Comparison of ENCODE assay signal across 9 cellular contexts in the genomic region with DNA sequence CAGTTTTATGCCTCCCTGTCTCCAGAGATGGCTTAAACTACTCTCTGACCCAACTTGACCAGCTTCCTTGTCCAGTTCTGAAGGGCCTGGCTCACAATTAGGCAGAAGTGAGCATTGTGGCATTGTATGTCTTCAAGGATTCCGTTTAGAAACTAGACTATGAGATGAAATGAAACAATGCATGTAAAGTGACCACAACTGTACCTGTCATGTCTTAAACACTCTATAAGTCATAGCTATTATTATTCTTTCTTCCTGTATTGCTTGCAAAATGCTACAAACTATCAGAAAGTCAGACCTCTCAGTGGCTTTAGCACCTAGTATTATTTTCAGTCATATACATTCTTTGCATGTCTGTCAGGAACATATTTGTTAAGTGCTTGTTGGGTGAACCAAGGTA.
DNase-seq lines count a peak whose midpoint lies in the region; ATAC-seq and TF ChIP-seq lines count a peak whose summit lies in the region.
"Had no signal": no experiment of that assay in that cellular context is flagged by ENCODE, and none has a peak within 500 bp of the region (broad histone marks: within the 10 kb centered on the region; RNA-seq: fewer than 3 reads in every experiment).

No MANE protein-coding gene starts in this region.

- H3K4me1 ChIP-seq in osteoblast (ENCODE audit: insufficient read depth, low read length), result peaks cover 65% of the 10 kb centered on the region

- peaks cover 46% of the 10 kb centered on the region for H3K79me2 ChIP-seq in osteoblast (ENCODE audit: insufficient read depth, low read length)

- H3K36me3 Mint-ChIP-seq in activated CD4-positive, alpha-beta memory T cell treated with anti-CD3 and anti-CD28 coated beads for 36 hours, result peaks cover 25% of the 10 kb centered on the region
- peaks cover 16% of the 10 kb centered on the region for H3K36me3 Mint-ChIP-seq in activated CD4-positive, alpha-beta memory T cell treated with anti-CD3 and anti-CD28 coated beads, Interleukin-2, amount 10 ng/mL, durations not matched to agents 7 days and 5 days (ENCODE audit: low read depth)

- no peaks in the 10 kb centered on the region for H3K9me3 Mint-ChIP-seq in activated CD4-positive, alpha-beta memory T cell treated with anti-CD3 and anti-CD28 coated beads for 36 hours
- no peaks in the 10 kb centered on the region for H3K9me3 Mint-ChIP-seq in activated CD4-positive, alpha-beta memory T cell treated with anti-CD3 and anti-CD28 coated beads, Interleukin-2, amount 10 ng/mL, durations not matched to agents 7 days and 5 days

- H3K27me3 Mint-ChIP-seq in activated CD4-positive, alpha-beta memory T cell treated with anti-CD3 and anti-CD28 coated beads for 36 hours, result no peaks in the 10 kb centered on the region
- H3K27me3 Mint-ChIP-seq in activated CD4-positive, alpha-beta memory T cell treated with anti-CD3 and anti-CD28 coated beads, Interleukin-2, amount 10 ng/mL, durations not matched to agents 7 days and 5 days, result no peaks in the 10 kb centered on the region

- H4K20me1 ChIP-seq in osteoblast (ENCODE audit: insufficient read depth, low read length), result no peaks in the 10 kb centered on the region

- no peak overlapping the region for H3K4me3 Mint-ChIP-seq in activated CD4-positive, alpha-beta memory T cell treated with anti-CD3 and anti-CD28 coated beads for 36 hours
- H3K4me3 Mint-ChIP-seq in activated CD4-positive, alpha-beta memory T cell treated with anti-CD3 and anti-CD28 coated beads, Interleukin-2, amount 10 ng/mL, durations not matched to agents 7 days and 5 days, result no peak overlapping the region

- no peak overlapping the region for H3K4me2 ChIP-seq in osteoblast (ENCODE audit: insufficient read depth, low read length)

- H3K27ac Mint-ChIP-seq in activated CD4-positive, alpha-beta memory T cell treated with anti-CD3 and anti-CD28 coated beads for 36 hours, result peak overlapping the region; percentile 13
- H3K27ac Mint-ChIP-seq in activated CD4-positive, alpha-beta memory T cell treated with anti-CD3 and anti-CD28 coated beads, Interleukin-2, amount 10 ng/mL, durations not matched to agents 7 days and 5 days, result no peak overlapping the region

- CTCF ChIA-PET in activated CD4-positive, alpha-beta memory T cell treated with anti-CD3 and anti-CD28 coated beads for 36 hours (lab: Charles Lee), result interaction anchor here (1.5 to 5.2 kb wide), 3 partner anchors 24 to 290 kb away, joined by 3 to 78 read pairs (median 9); a partner anchor contains a TSS
- CTCF ChIA-PET in activated CD4-positive, alpha-beta memory T cell treated with anti-CD3 and anti-CD28 coated beads, Interleukin-2, amount 10 ng/mL, durations not matched to agents 7 days and 5 days (lab: Charles Lee), result interaction anchor here (8.9 kb wide), 1 partner anchor 290 kb away, joined by 138 read pairs; a partner anchor contains a TSS

- H3K4me1 Mint-ChIP-seq in activated CD4-positive, alpha-beta memory T cell treated with anti-CD3 and anti-CD28 coated beads for 36 hours (ENCODE audit: low read depth), result peaks cover 71% of the 10 kb centered on the region
- H3K4me1 Mint-ChIP-seq in activated CD4-positive, alpha-beta memory T cell treated with anti-CD3 and anti-CD28 coated beads, Interleukin-2, amount 10 ng/mL, durations not matched to agents 7 days and 5 days, result peaks cover 34% of the 10 kb centered on the region

- no peak overlapping the region for H2AFZ ChIP-seq in osteoblast (ENCODE audit: low read length)

- no peaks in the 10 kb centered on the region for H3K36me3 ChIP-seq in osteoblast (ENCODE audit: insufficient read depth, low read length)

- TF ChIP-seq CTCF in osteoblast (IDR thresholded peaks at IDR 0.05; ENCODE audit: extremely low read depth, low read depth, low read length), result no peak
- no peak for TF ChIP-seq CTCF in omental fat pad (IDR thresholded peaks at IDR 0.05)

- no peaks in the 10 kb centered on the region for H3K9me3 ChIP-seq in osteoblast (ENCODE audit: low read depth, low read length)

- H3K4me3 ChIP-seq in osteoblast (ENCODE audit: insufficient read depth, low read length), result no peak overlapping the region

- POLR2A ChIA-PET in activated CD4-positive, alpha-beta memory T cell treated with anti-CD3 and anti-CD28 coated beads for 36 hours (lab: Charles Lee), result interaction anchor here (1.4 to 1.6 kb wide), 4 partner anchors 11 to 291 kb away, joined by 5 to 7 read pairs (median 5); a partner anchor contains a TSS
- POLR2A ChIA-PET in activated CD4-positive, alpha-beta memory T cell treated with anti-CD3 and anti-CD28 coated beads, Interleukin-2, amount 10 ng/mL, durations not matched to agents 7 days and 5 days (lab: Charles Lee), result interaction anchor here (1.3 kb wide), 1 partner anchor 11 kb away, joined by 3 read pairs; no protein-coding TSS in a partner anchor

- ATAC-seq in GM21528 (IDR thresholded peaks at IDR 0.05; ENCODE audit: low FRiP score, unreplicated experiment), result peak; percentile 95
- ATAC-seq in HG03135 (IDR thresholded peaks at IDR 0.05; ENCODE audit: unreplicated experiment), result peak; percentile 93
- ATAC-seq in omental fat pad (ENCODE audit: low FRiP score), result no peak

- H3K27ac ChIP-seq in osteoblast (ENCODE audit: low read depth, low read length), result peak overlapping the region; percentile 18
- H3K27ac ChIP-seq: VCaP had no signal

- DNase-seq in activated CD4-positive, alpha-beta memory T cell treated with anti-CD3 and anti-CD28 coated beads for 36 hours, result no peak
- DNase-seq in activated CD4-positive, alpha-beta memory T cell treated with anti-CD3 and anti-CD28 coated beads, Interleukin-2, amount 10 ng/mL, durations not matched to agents 7 days and 5 days, result no peak
- DNase-seq in osteoblast (ENCODE audit: insufficient read length, low spot score, missing footprints) (no peak), omental fat pad (ENCODE audit: low spot score) (no peak), hepatic stellate cell (ENCODE audit: low spot score) (no peak), NCI-H2107 treated with DMSO at 0.1 percent for 48 hours (lab: John Stamatoyannopoulos, UW; ENCODE audit: unreplicated experiment) (no peak)

- H3K27me3 ChIP-seq in osteoblast (ENCODE audit: insufficient read depth, low read length), result no peaks in the 10 kb centered on the region

- intact Hi-C loops in activated CD4-positive, alpha-beta memory T cell treated with anti-CD3 and anti-CD28 coated beads for 36 hours (cut with micrococcal nuclease), result loop anchor here (1.0 to 2.0 kb wide), 2 partner anchors 10 to 17 kb away; no protein-coding TSS in a partner anchor
